Comparison of ENCODE assay signal across 11 cellular contexts in genomic region chr17:49486012-49486641, GRCh38. TPM values are rescaled to one million over a fixed set of nuclear protein-coding genes. Genes with fewer than 3 reads are reported as not detected.
DNase-seq lines count a peak whose midpoint lies in the region; ATAC-seq, FAIRE-seq and TF ChIP-seq lines count a peak whose summit lies in the region.
"Had no signal": no experiment of that assay in that cellular context is flagged by ENCODE, and none has a peak within 500 bp of the region (broad histone marks: within the 10 kb centered on the region; RNA-seq: fewer than 3 reads in every experiment).

No MANE protein-coding gene starts in this region.

- FAIRE-seq in K562 (lab: Jason Lieb, UNC) (no peak), GM12891 (lab: Jason Lieb, UNC) (no peak)

- H3K4me1 ChIP-seq in K562 (replicated peaks in 1 of 2; ENCODE audit: control insufficient read depth in 2 of 2, insufficient read depth in 2 of 2, low read length in 2 of 2), result peaks cover 7 to 8% of the 10 kb centered on the region in 2 experiments; a peak in 3 of 5 replicates
- H3K4me1 ChIP-seq in neural progenitor cell, result peaks cover 22% of the 10 kb centered on the region
- H3K4me1 ChIP-seq: sigmoid colon had no signal

- no peak overlapping the region for H3K4me2 ChIP-seq in K562 (ENCODE audit: insufficient read depth, low read length)
- peak overlapping the region; percentile 74 for H3K4me2 ChIP-seq in neural progenitor cell

- DNase-seq in DMS79 treated with DMSO at 0.1 percent for 48 hours (lab: John Stamatoyannopoulos, UW) (peak; percentile 7), DMS79 (lab: John Stamatoyannopoulos, UW) (no peak), NCI-H2029 (lab: John Stamatoyannopoulos, UW) (peak; percentile 76), K562 (ENCODE audit: extremely low read depth in 1 of 4, low spot score in 3 of 4) (no peak), neural progenitor cell (ENCODE audit: low spot score) (peak; percentile 86), retina (no peak), GM12891 (ENCODE audit: insufficient read length, low spot score) (no peak)
- DNase-seq in activated CD8-positive, alpha-beta memory T cell treated with anti-CD3 and anti-CD28 coated beads, Interleukin-2, amount 50 U/mL, for 4 hours, result no peak
- DNase-seq: NCI-H446, sigmoid colon, SW 1271 had no signal

- in situ Hi-C loops in K562 (cut with MboI), result no loop called here

- no peak overlapping the region for H3K4me3 Mint-ChIP-seq in neural progenitor cell

- H2AFZ ChIP-seq in K562 (ENCODE audit: low read depth, low read length) (no peak overlapping the region), neural progenitor cell (replicated peaks) (peak overlapping the region; percentile 94)

- H3K79me2 ChIP-seq in K562 (ENCODE audit: control insufficient read depth, insufficient read depth, low read length) (no peaks in the 10 kb centered on the region), neural progenitor cell (ENCODE audit: low read depth) (no peaks in the 10 kb centered on the region)

- CTCF ChIA-PET in K562 (lab: Yijun Ruan, JAX; ENCODE audit: low intra/inter-chr PET ratio), result no interaction called here

- no peak for TF ChIP-seq EP300 in K562 (IDR thresholded peaks at IDR 0.05; ENCODE audit: low read length)

- no peaks in the 10 kb centered on the region for H3K9me3 Mint-ChIP-seq in neural progenitor cell

- H3K27ac Mint-ChIP-seq in neural progenitor cell, result no peak overlapping the region

- H3K27me3 ChIP-seq in K562 (ENCODE audit: control insufficient read depth in 2 of 2, insufficient read depth in 2 of 2, low read length in 2 of 2) (peaks cover 33 to 90% of the 10 kb centered on the region in 2 experiments), neural progenitor cell (peaks cover 6% of the 10 kb centered on the region)

- H3K27ac ChIP-seq in K562 (ENCODE audit: extremely low read depth, low read depth, low read length) (no peak overlapping the region), neural progenitor cell (no peak overlapping the region)
- H3K27ac ChIP-seq: sigmoid colon had no signal

- H3K36me3 Mint-ChIP-seq in neural progenitor cell, result no peaks in the 10 kb centered on the region

- peaks cover 15% of the 10 kb centered on the region for H3F3A ChIP-seq in neural progenitor cell (ENCODE audit: low read depth)

- H3K9me1 ChIP-seq in K562 (ENCODE audit: control insufficient read depth, insufficient read depth, low read length), result no peaks in the 10 kb centered on the region

- TF ChIP-seq CTCF in K562 (IDR thresholded peaks at IDR 0.05 in 2 of 3, conservative IDR thresholded peaks at IDR 0.05 in 1 of 3; ENCODE audit: insufficient read depth in 2 of 3, low read depth in 1 of 3, low read length in 3 of 3) (no peak), neural progenitor cell (IDR thresholded peaks at IDR 0.05) (no peak)

- no peak; the same call in 1 of the 3 replicates for ATAC-seq in K562

- TF ChIP-seq POLR2A in K562 (conservative IDR thresholded peaks at IDR 0.05), result no peak
- no peak for TF ChIP-seq POLR2A in GM12891 (IDR thresholded peaks at IDR 0.05; ENCODE audit: low read depth, low read length)

- H3K4me1 Mint-ChIP-seq in neural progenitor cell, result peaks cover 48% of the 10 kb centered on the region

- BruUV-seq in K562 (replicated peaks; lab: Mats Ljungman, UMichigan), result no TSS peak

- H3K9ac ChIP-seq in K562 (ENCODE audit: insufficient read depth in 1 of 2, low read depth in 2 of 2, low read length in 2 of 2) (no peak overlapping the region), neural progenitor cell (no peak overlapping the region)

- intact Hi-C loops in K562 (cut with micrococcal nuclease), result no loop called here

- no peaks in the 10 kb centered on the region for H3K9me3 ChIP-seq in K562 (replicated peaks; ENCODE audit: control insufficient read depth, insufficient read depth, low read depth, low read length)
- H3K9me3 ChIP-seq in neural progenitor cell (ENCODE audit: low read depth), result no peaks in the 10 kb centered on the region
- H3K9me3 ChIP-seq: sigmoid colon had no signal

- POLR2A ChIA-PET in K562 (lab: Yijun Ruan, JAX), result no interaction called here

- H3K36me3 ChIP-seq in K562 (ENCODE audit: control insufficient read depth, insufficient read depth, low read length) (no peaks in the 10 kb centered on the region), neural progenitor cell (no peaks in the 10 kb centered on the region)
- H3K36me3 ChIP-seq: sigmoid colon had no signal

- peaks cover 29% of the 10 kb centered on the region for H3K27me3 Mint-ChIP-seq in neural progenitor cell (ENCODE audit: insufficient read depth, low read depth)

- H3K4me3 ChIP-seq in K562 (no peak overlapping the region), neural progenitor cell (peak overlapping the region; percentile 7)
- H3K4me3 ChIP-seq: sigmoid colon had no signal

- TF ChIP-seq RAD21 in K562 (CRISPR knock-in tag; conservative IDR thresholded peaks at IDR 0.05 in 1 of 2, IDR thresholded peaks at IDR 0.05 in 1 of 2), result no peak

- 0% methylated on average over 11 of the region's 13 CpGs for WGBS in K562 (ENCODE audit: insufficient coverage, low coverage, missing lambda C conversion rate)

- H4K20me1 ChIP-seq in K562 (replicated peaks; ENCODE audit: control insufficient read depth, insufficient read depth, low read length) (peaks cover 6% of the 10 kb centered on the region), neural progenitor cell (ENCODE audit: low read depth) (no peaks in the 10 kb centered on the region)

TF ChIP-seq in K562, 482 proteins besides CTCF, POLR2A, EP300 and RAD21 (continues in another document):
- TF ChIP-seq HDAC8 (tag; IDR thresholded peaks at IDR 0.05) (no peak), CHAMP1 (IDR thresholded peaks at IDR 0.05) (no peak)

TF ChIP-seq in GM12891, 5 proteins besides CTCF, POLR2A, EP300 and RAD21:
- TF ChIP-seq TAF1 (IDR thresholded peaks at IDR 0.05; ENCODE audit: low read depth, low read length), result no peak
- TF ChIP-seq POLR2AphosphoS5 (IDR thresholded peaks at IDR 0.05; ENCODE audit: low read depth, low read length), result no peak
- TF ChIP-seq PAX5 (IDR thresholded peaks at IDR 0.05; ENCODE audit: insufficient read depth, low read length, severe bottlenecking), result no peak

RNA-seq across cellular contexts. Expression of gene NGFR, which starts 9.0 kb away (rescaled TPM):
- 0.53 TPM in 1 of 2 replicates, not detected in the other for total RNA-seq in K562 (2011; cell fraction: chromatin; rRNA removed; ENCODE audit: low replicate concordance)
- 0.53 and 0.67 TPM in 2 replicates for total RNA-seq in K562 (2011; cell fraction: nucleolus; rRNA removed)
- 0.29 and 0.46 TPM in 2 replicates for total RNA-seq in K562 (2011; cell fraction: nucleoplasm; rRNA removed)
- total RNA-seq in K562 (2014; rRNA removed) (0.08 and 0.23 TPM in 2 replicates), K562 (2014; rRNA removed; fragmentation: Illumina TruSeq; extraction: Trizol) (not detected in 2 replicates), K562 (2015; rRNA removed; fragmentation: Illumina TruSeq; extraction: Trizol) (not detected in 2 replicates), K562 (2021) (0.09 and 0.11 TPM in 2 replicates), neural progenitor cell (ENCODE audit: low replicate concordance) (6.6 and 18.4 TPM in 2 replicates)
- polyA plus RNA-seq in K562 (2011; rRNA removed) (0.13 and 0.14 TPM in 2 replicates), K562 (2014; fragmentation: Illumina TruSeq; extraction: Trizol) (0.04 and 0.07 TPM in 2 replicates), K562 (2014; fragmentation: Nextera tagmentation; extraction: Ambion mirVana) (not detected), K562 (2014; rRNA removed) (0.11 and 0.20 TPM in 2 replicates)
- 0.16 and 0.18 TPM in 2 replicates for polyA plus RNA-seq in K562 (2011; cell fraction: cytosol; rRNA removed)
- polyA plus RNA-seq in K562 (2011; cell fraction: nucleus; rRNA removed), result 0.06 and 0.11 TPM in 2 replicates
- polyA plus RNA-seq in K562 (2012), result 0.03 and 0.22 TPM in 2 replicates
- not detected in 2 replicates for polyA minus RNA-seq in K562 (2011; rRNA and poly(A)+ RNA removed)
- polyA minus RNA-seq in K562 (2011; cell fraction: cytosol; rRNA and poly(A)+ RNA removed), result 0.73 TPM in 1 of 2 replicates, not detected in the other
- polyA minus RNA-seq in K562 (2011; cell fraction: nucleus; rRNA and poly(A)+ RNA removed), result 0.13 TPM in 1 of 2 replicates, not detected in the other
- 1.1 TPM for polyA plus RNA-seq in GM12891 (2012; ENCODE audit: low read depth, missing spikeins)

Comparison
In these comparisons a context has a peak if more than half of its experiments do, and no peak if none do; other contexts are left out.
1. DNase-seq: peak in DMS79 treated with DMSO at 0.1 percent for 48 hours (single experiment), NCI-H2029 (single experiment) and neural progenitor cell (single experiment); none in DMS79 (single experiment), K562 (0 of 4), activated CD8-positive, alpha-beta memory T cell treated with anti-CD3 and anti-CD28 coated beads, Interleukin-2, amount 50 U/mL, for 4 hours (single experiment), retina (single experiment) and GM12891 (single experiment).